ENCODE assay signal across 8 cellular contexts in genomic region chr14:35825968-35826217, GRCh38. TPM values are rescaled to one million over a fixed set of nuclear protein-coding genes. Genes with fewer than 3 reads are reported as not detected.
A peak's percentile ranks its signal among the peaks of the same experiment; 100 is the strongest.
DNase-seq lines count a peak whose midpoint lies in the region; ATAC-seq, FAIRE-seq and TF ChIP-seq lines count a peak whose summit lies in the region.

No MANE protein-coding gene starts in this region.

- CTCF ChIA-PET in A673 (lab: Charles Lee) = interaction anchor here (0.6 kb wide), 2 partner anchors 292 to 410 kb away, joined by 3 to 5 read pairs; partner anchors contain the start of gene INSM2

- FAIRE-seq in GM12892 (lab: Jason Lieb, UNC) = no peak

- no peak for TF ChIP-seq CTCF in A673 (conservative IDR thresholded peaks at IDR 0.05; ENCODE audit: low read depth, low read length)

- H3K27me3 ChIP-seq in A673 (replicated peaks; ENCODE audit: insufficient read depth, low read depth, low read length, poor library complexity) = no peaks in the 10 kb centered on the region
- H3K27me3 ChIP-seq in HUES64 (ENCODE audit: insufficient read depth, low read length) = no peaks in the 10 kb centered on the region
- H3K27me3 ChIP-seq in muscle layer of colon (ENCODE audit: control insufficient read depth in 1 of 2, insufficient read depth in 2 of 2, low read length in 2 of 2) = no peaks in the 10 kb centered on the region

- H3K27ac ChIP-seq in A673 (ENCODE audit: low read depth, low read length, poor library complexity, severe bottlenecking) (peak overlapping the region; percentile 58), HUES64 (ENCODE audit: low read depth, low read length) (no peak overlapping the region), muscle layer of colon (ENCODE audit: low read depth, low read length) (no peak overlapping the region)

- no TSS peak for BruUV-seq in A673 (replicated peaks; lab: Mats Ljungman, UMichigan)

- peak overlapping the region; percentile 84 for H3K27ac Mint-ChIP-seq in central memory CD8-positive, alpha-beta T cell (ENCODE audit: low read depth)

- H3K36me3 ChIP-seq in A673 (ENCODE audit: insufficient read depth, low read length, poor library complexity, severe bottlenecking) = no peaks in the 10 kb centered on the region
- peaks cover under 1% of the 10 kb centered on the region; the same call in 1 of the 2 replicates for H3K36me3 ChIP-seq in HUES64 (ENCODE audit: insufficient read depth, low read length)
- no peaks in the 10 kb centered on the region for H3K36me3 ChIP-seq in muscle layer of colon (ENCODE audit: insufficient read depth, low read length)

- no peak for ATAC-seq in central memory CD8-positive, alpha-beta T cell (replicated peaks; ENCODE audit: extremely low read depth, poor library complexity, severe bottlenecking)
- ATAC-seq in GM21360 (IDR thresholded peaks at IDR 0.05; ENCODE audit: unreplicated experiment) (no peak), GM18517 (IDR thresholded peaks at IDR 0.05; ENCODE audit: unreplicated experiment) (no peak)

- H3K36me3 Mint-ChIP-seq in central memory CD8-positive, alpha-beta T cell (ENCODE audit: insufficient read depth) = peaks cover 5% of the 10 kb centered on the region

- peak overlapping the region; percentile 71 for H3K4me3 ChIP-seq in A673 (ENCODE audit: low read depth, low read length, poor library complexity, severe bottlenecking)
- peak overlapping the region; percentile 93 for H3K4me3 ChIP-seq in HUES64 (ENCODE audit: low read length)
- peak overlapping the region; percentile 92 to 99 for H3K4me3 ChIP-seq in muscle layer of colon (ENCODE audit: low read depth in 1 of 2, low read length in 2 of 2)

- H3K4me1 ChIP-seq in A673 (ENCODE audit: insufficient read depth, low read length, poor library complexity, severe bottlenecking) (peaks cover 11% of the 10 kb centered on the region), HUES64 (ENCODE audit: insufficient read depth, low read length) (peaks cover 6% of the 10 kb centered on the region; the same call in 1 of the 2 replicates), muscle layer of colon (ENCODE audit: insufficient read depth, low read length) (peaks cover 5% of the 10 kb centered on the region)

- H3K27me3 Mint-ChIP-seq in central memory CD8-positive, alpha-beta T cell = no peaks in the 10 kb centered on the region

- under 1% methylated on average over 6 of the region's 6 CpGs for WGBS in HUES64

- peak overlapping the region; percentile 56; the same call in 1 of the 2 replicates for H3K9ac ChIP-seq in HUES64 (ENCODE audit: low read depth, low read length)
- no peak overlapping the region for H3K9ac ChIP-seq in muscle layer of colon (ENCODE audit: low read length)

- no peaks in the 10 kb centered on the region for H3K9me3 ChIP-seq in A673 (ENCODE audit: low read depth, low read length, poor library complexity, severe bottlenecking)
- no peaks in the 10 kb centered on the region for H3K9me3 ChIP-seq in HUES64 (ENCODE audit: insufficient read depth, low read depth, low read length)
- H3K9me3 ChIP-seq in muscle layer of colon (ENCODE audit: low read length) = no peaks in the 10 kb centered on the region

- DNase-seq in A673 (ENCODE audit: low spot score) (no peak), GM12892 (ENCODE audit: insufficient read length) (no peak), NAMALWA (ENCODE audit: low spot score) (no peak)
- DNase-seq in central memory CD8-positive, alpha-beta T cell (ENCODE audit: low spot score in 2 of 2) = no peak

- intact Hi-C loops in A673 (cut with micrococcal nuclease; ENCODE audit: unreplicated experiment) = no loop called here

- POLR2A ChIA-PET in A673 (lab: Charles Lee; ENCODE audit: low non-redundant PET) = interaction anchor here (0.6 to 0.7 kb wide), 3 partner anchors 11 to 292 kb away, joined by 3 to 14 read pairs (median 5); partner anchors contain the start of gene INSM2

- peak overlapping the region; percentile 88 for H3K4me3 Mint-ChIP-seq in central memory CD8-positive, alpha-beta T cell

- no peaks in the 10 kb centered on the region for H3K9me3 Mint-ChIP-seq in central memory CD8-positive, alpha-beta T cell

- peaks cover 11% of the 10 kb centered on the region for H3K4me1 Mint-ChIP-seq in central memory CD8-positive, alpha-beta T cell

- TF ChIP-seq POLR2A in GM12892 (IDR thresholded peaks at IDR 0.05; ENCODE audit: low read depth, low read length) = no peak

RNA-seq across cellular contexts. Expression of gene BRMS1L, which starts 0.2 kb away (rescaled TPM):
- total RNA-seq in A673 (2021) = 14.4 and 14.6 TPM in 2 replicates
- polyA plus RNA-seq in HUES64 (2013, experiment 1 of 2) = 12.9 TPM
- polyA plus RNA-seq in HUES64 (2013, experiment 2 of 2) = 14.1 TPM
- 8.7 TPM for polyA plus RNA-seq in GM12892 (2012; ENCODE audit: missing spikeins)

RNA-seq across cellular contexts. Expression of gene RALGAPA1, which starts 16.8 kb away (rescaled TPM):
- 42.4 and 43.5 TPM in 2 replicates for total RNA-seq in A673 (2021)
- polyA plus RNA-seq in HUES64 (2013, experiment 1 of 2) = 12.3 TPM
- polyA plus RNA-seq in HUES64 (2013, experiment 2 of 2) = 10.8 TPM
- polyA plus RNA-seq in GM12892 (2012; ENCODE audit: missing spikeins) = 11.2 TPM
